In the genomic region with DNA sequence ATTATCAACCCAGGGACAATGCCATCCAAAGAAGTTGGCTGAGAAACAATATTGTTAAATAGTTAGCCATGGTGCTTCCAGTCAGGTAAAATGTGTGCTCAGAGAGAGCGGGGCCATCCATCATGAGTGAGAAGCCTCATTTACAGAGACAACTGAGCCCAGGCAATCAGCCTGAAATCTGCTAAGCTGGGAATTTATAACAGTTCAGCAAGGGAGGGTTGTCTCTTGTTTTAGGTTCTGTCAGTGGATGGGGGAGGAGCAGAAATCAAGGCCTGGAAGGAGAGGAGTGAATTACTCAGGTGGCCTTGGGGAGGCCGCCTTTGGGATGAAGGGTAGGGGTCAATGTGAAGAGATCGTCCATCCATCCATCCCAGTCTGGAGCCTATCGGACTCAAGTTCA, we compare ENCODE assay signal across 23 cellular contexts.
DNase-seq lines count a peak whose midpoint lies in the region; ATAC-seq, FAIRE-seq and TF ChIP-seq lines count a peak whose summit lies in the region.
"Had no signal": no experiment of that assay in that cellular context is flagged by ENCODE, and none has a peak within 500 bp of the region (broad histone marks: within the 10 kb centered on the region; RNA-seq: fewer than 3 reads in every experiment).

No MANE protein-coding gene starts in this region.

- peaks cover 2% of the 10 kb centered on the region for H3K9me3 ChIP-seq in astrocyte (ENCODE audit: insufficient read depth, low read depth, low read length)
- no peaks in the 10 kb centered on the region for H3K9me3 ChIP-seq in H1 (ENCODE audit: insufficient read depth in 2 of 2, low read depth in 1 of 2, low read length in 1 of 2)
- H3K9me3 ChIP-seq: BLaER1, Caco-2, HAP-1 had no signal

- H2BK15ac ChIP-seq in H1 (ENCODE audit: low read length): no peak overlapping the region

- 97% methylated on average over 4 of the region's 4 CpGs; no CpG with 5 or more reads in 1 of the 2 experiments for WGBS in H1 (ENCODE audit: extremely low coverage in 1 of 2, insufficient coverage in 1 of 2, insufficient read length in 1 of 2, insufficient replicate concordance in 2 of 2, low coverage in 1 of 2, low lambda C conversion rate in 2 of 2, missing lambda C conversion rate in 1 of 2), 2 experiments

- no peaks in the 10 kb centered on the region; the same call in 1 of the 2 replicates for H3K23me2 ChIP-seq in H1 (ENCODE audit: low read depth, low read length)

- no peak overlapping the region for H3K14ac ChIP-seq in H1 (ENCODE audit: insufficient read length)

- no peak overlapping the region for H4K91ac ChIP-seq in H1 (replicated peaks; ENCODE audit: insufficient read length, low read length)

- H3K27me3 ChIP-seq in GM23338 (ENCODE audit: insufficient read depth) (no peaks in the 10 kb centered on the region), astrocyte (ENCODE audit: insufficient read depth, low read length) (no peaks in the 10 kb centered on the region), H1 (replicated peaks in 1 of 4; ENCODE audit: control insufficient read depth in 3 of 4, extremely low read depth in 1 of 4, insufficient read depth in 3 of 4, low read length in 3 of 4) (no peaks in the 10 kb centered on the region)
- H3K27me3 ChIP-seq: BLaER1 had no signal

- H3K4ac ChIP-seq in H1 (replicated peaks; ENCODE audit: insufficient read length, low read depth, low read length): no peak overlapping the region

- peak overlapping the region; percentile 43; the same call in 1 of the 2 replicates for H2AFZ ChIP-seq in GM23338
- no peak overlapping the region for H2AFZ ChIP-seq in astrocyte (ENCODE audit: low read depth, low read length)
- H2AFZ ChIP-seq in H1 (ENCODE audit: low read length): 0 out of 2 replicates have a peak overlapping the region, but pooled peaks have one; percentile 57
- H2AFZ ChIP-seq: GM23248 had no signal

- H2BK120ac ChIP-seq in H1 (replicated peaks; ENCODE audit: low read depth, low read length): no peak overlapping the region

- H3K9ac ChIP-seq in astrocyte (ENCODE audit: low read length) (no peak overlapping the region), H1 (replicated peaks in 1 of 4; ENCODE audit: extremely low read depth in 1 of 4, low read depth in 3 of 4, low read length in 3 of 4) (no peak overlapping the region)
- H3K9ac ChIP-seq: BLaER1, GM23248 had no signal

- H3K27ac ChIP-seq in GM23338 (ENCODE audit: low read depth) (no peak overlapping the region), astrocyte (ENCODE audit: low read depth, low read length) (no peak overlapping the region), H1 (ENCODE audit: low read depth, low read length) (no peak overlapping the region)
- H3K27ac ChIP-seq: 22Rv1, BLaER1, C4-2B, GM23248 had no signal

- CTCF ChIA-PET in H1 (lab: Charles Lee; ENCODE audit: partially characterized antibody): no interaction called here

- POLR2A ChIA-PET in H1 (lab: Charles Lee; ENCODE audit: partially characterized antibody): no interaction called here

- no peaks in the 10 kb centered on the region for H3K4me1 Mint-ChIP-seq in GM23338
- no peaks in the 10 kb centered on the region for H3K4me1 Mint-ChIP-seq in astrocyte (ENCODE audit: low read depth, unreplicated experiment)
- H3K4me1 Mint-ChIP-seq: B cell; CD4-positive, CD25-positive, alpha-beta regulatory T cell had no signal

- H3K18ac ChIP-seq in H1 (ENCODE audit: extremely low read depth, low read length): no peak overlapping the region

- FAIRE-seq in astrocyte (lab: Jason Lieb, UNC) (no peak), H1 (lab: Jason Lieb, UNC) (no peak)
- FAIRE-seq: A204.1, GM12891, GM19239, H54 had no signal

- peaks cover 3% of the 10 kb centered on the region; the same call in 1 of the 2 replicates for H3K9me2 ChIP-seq in GM23338 (ENCODE audit: insufficient read depth)

- no peak for TF ChIP-seq RAD21 in H1 (IDR thresholded peaks at IDR 0.05 in 1 of 2, conservative IDR thresholded peaks at IDR 0.05 in 1 of 2; ENCODE audit: low read depth in 2 of 2, low read length in 2 of 2)

- H3K79me1 ChIP-seq in H1 (ENCODE audit: low read depth, low read length): no peaks in the 10 kb centered on the region

- ATAC-seq in GM23338 (no peak), HG02678 (IDR thresholded peaks at IDR 0.05; ENCODE audit: unreplicated experiment) (no peak), GM18867 (IDR thresholded peaks at IDR 0.05; ENCODE audit: unreplicated experiment) (no peak)
- ATAC-seq: CD8-positive, alpha-beta T cell had no signal

- no peak overlapping the region for H2AK5ac ChIP-seq in H1 (ENCODE audit: low read depth, low read length)

- H3K27me3 Mint-ChIP-seq in GM23338 (ENCODE audit: insufficient read depth, low read depth, poor library complexity) (peaks cover 1% of the 10 kb centered on the region), astrocyte (ENCODE audit: low read depth, unreplicated experiment) (peaks cover 19% of the 10 kb centered on the region)
- H3K27me3 Mint-ChIP-seq: CD4-positive, CD25-positive, alpha-beta regulatory T cell had no signal

- no peak overlapping the region for H4K5ac ChIP-seq in H1 (ENCODE audit: insufficient read length, low read depth, low read length)

- H3K23ac ChIP-seq in H1 (ENCODE audit: insufficient read length): no peak overlapping the region

- H3K79me2 ChIP-seq in GM23338 (replicated peaks; ENCODE audit: insufficient read depth): no peaks in the 10 kb centered on the region
- H3K79me2 ChIP-seq in astrocyte (ENCODE audit: insufficient read depth, low read length): no peaks in the 10 kb centered on the region
- H3K79me2 ChIP-seq in H1 (ENCODE audit: control insufficient read depth in 1 of 2, insufficient read depth in 2 of 2, low read length in 2 of 2): no peaks in the 10 kb centered on the region

- no peak overlapping the region for H3K4me3 ChIP-seq in GM23338
- no peak overlapping the region for H3K4me3 ChIP-seq in astrocyte (ENCODE audit: insufficient read depth, low read depth, low read length)
- H3K4me3 ChIP-seq in H1 (ENCODE audit: extremely low read depth in 1 of 4, insufficient read depth in 2 of 4, low read depth in 3 of 4, low read length in 4 of 4): no peak overlapping the region
- H3K4me3 ChIP-seq: BLaER1, GM23248, HAP-1 had no signal

- no peak overlapping the region for H3K56ac ChIP-seq in H1 (replicated peaks; ENCODE audit: insufficient read length, low read depth, low read length)

- TF ChIP-seq CTCF in GM23338 (conservative IDR thresholded peaks at IDR 0.05; ENCODE audit: low read depth in 2 of 2) (no peak), astrocyte (IDR thresholded peaks at IDR 0.05; ENCODE audit: insufficient read depth, low read depth, low read length) (no peak), H1 (IDR thresholded peaks at IDR 0.05; ENCODE audit: control extremely low read depth in 1 of 3, insufficient read depth in 1 of 3, low read depth in 1 of 3, low read length in 3 of 3) (no peak)

- no peak for TF ChIP-seq EP300 in H1 (IDR thresholded peaks at IDR 0.05; ENCODE audit: borderline replicate concordance in 1 of 2, low read depth in 2 of 2, low read length in 2 of 2)

- H2BK5ac ChIP-seq in H1 (ENCODE audit: low read depth, low read length): no peak overlapping the region

- no peak overlapping the region for H2BK20ac ChIP-seq in H1 (ENCODE audit: low read length)

- no peaks in the 10 kb centered on the region for H3K4me1 ChIP-seq in GM23338 (ENCODE audit: insufficient read depth)
- no peaks in the 10 kb centered on the region for H3K4me1 ChIP-seq in astrocyte (ENCODE audit: insufficient read depth, low read length)
- no peaks in the 10 kb centered on the region for H3K4me1 ChIP-seq in H1 (replicated peaks in 1 of 4; ENCODE audit: control insufficient read depth in 3 of 4, insufficient read depth in 4 of 4, low read length in 3 of 4)
- H3K4me1 ChIP-seq: BLaER1, Caco-2, HAP-1 had no signal

- H3K4me2 ChIP-seq in GM23338 (no peak overlapping the region), astrocyte (ENCODE audit: low read length) (no peak overlapping the region), H1 (ENCODE audit: insufficient read depth in 1 of 2, low read depth in 2 of 2, low read length in 2 of 2) (no peak overlapping the region)
- H3K4me2 ChIP-seq: BLaER1 had no signal

- H4K20me1 ChIP-seq in GM23338 (replicated peaks; ENCODE audit: insufficient read depth) (no peaks in the 10 kb centered on the region), astrocyte (ENCODE audit: insufficient read depth, low read length) (no peaks in the 10 kb centered on the region), H1 (replicated peaks in 1 of 2; ENCODE audit: control insufficient read depth in 1 of 2, insufficient read depth in 2 of 2, low read length in 2 of 2) (no peaks in the 10 kb centered on the region)
- H4K20me1 ChIP-seq: BLaER1 had no signal

- H3K27ac Mint-ChIP-seq in GM23338 (no peak overlapping the region), astrocyte (ENCODE audit: unreplicated experiment) (peak overlapping the region; percentile 27)
- H3K27ac Mint-ChIP-seq: B cell; CD4-positive, CD25-positive, alpha-beta regulatory T cell; CD8-positive, alpha-beta T cell; HFFc6 had no signal

- H3K4me3 Mint-ChIP-seq in GM23338 (no peak overlapping the region), astrocyte (ENCODE audit: unreplicated experiment) (no peak overlapping the region)
- H3K4me3 Mint-ChIP-seq: B cell; CD4-positive, CD25-positive, alpha-beta regulatory T cell; CD8-positive, alpha-beta T cell; HFFc6 had no signal

- H3K36me3 ChIP-seq in GM23338 (ENCODE audit: insufficient read depth) (no peaks in the 10 kb centered on the region), astrocyte (ENCODE audit: insufficient read depth, low read length) (no peaks in the 10 kb centered on the region), H1 (ENCODE audit: control insufficient read depth in 2 of 4, insufficient read depth in 4 of 4, low read length in 3 of 4) (no peaks in the 10 kb centered on the region)
- H3K36me3 ChIP-seq: BLaER1, HAP-1 had no signal

- DNase-seq in GM23338 (ENCODE audit: low spot score): no peak
- no peak for DNase-seq in astrocyte (ENCODE audit: low read depth)
- DNase-seq in H1 (ENCODE audit: low read depth in 1 of 2, low spot score in 2 of 2): no peak
- no peak for DNase-seq in stimulated activated CD4-positive, alpha-beta T cell treated with anti-CD3 and anti-CD28 coated beads, Interleukin-4, amount 100 ng/mL, for 4 hours
- DNase-seq: Caco-2; CD4-positive, CD25-positive, alpha-beta regulatory T cell; CD8-positive, alpha-beta T cell; DMS153; DMS79; GF-D8; GM23248; HFFc6 had no signal

- no peaks in the 10 kb centered on the region for H3F3A ChIP-seq in GM23338 (replicated peaks; ENCODE audit: low read depth)

- no peaks in the 10 kb centered on the region for H3K36me3 Mint-ChIP-seq in GM23338 (ENCODE audit: low read depth)
- H3K36me3 Mint-ChIP-seq in astrocyte (ENCODE audit: low read depth, unreplicated experiment): no peaks in the 10 kb centered on the region
- H3K36me3 Mint-ChIP-seq: CD4-positive, CD25-positive, alpha-beta regulatory T cell; CD8-positive, alpha-beta T cell had no signal

- no peak for TF ChIP-seq POLR2A in H1 (IDR thresholded peaks at IDR 0.05; ENCODE audit: control extremely low read depth in 1 of 2, low read depth in 2 of 2, low read length in 2 of 2)

- no peak overlapping the region for H4K8ac ChIP-seq in H1 (ENCODE audit: extremely low read depth, insufficient read depth, low read length)

- no peak overlapping the region for H2BK12ac ChIP-seq in H1 (ENCODE audit: low read depth, low read length)

- H3K9me3 Mint-ChIP-seq in GM23338 (no peaks in the 10 kb centered on the region), astrocyte (ENCODE audit: unreplicated experiment) (peaks cover 6% of the 10 kb centered on the region)
- H3K9me3 Mint-ChIP-seq: CD8-positive, alpha-beta T cell; HFFc6 had no signal

TF ChIP-seq in H1, 55 proteins besides CTCF, POLR2A, EP300 and RAD21 (continues in another document):
- TF ChIP-seq SUZ12 (IDR thresholded peaks at IDR 0.05; ENCODE audit: low read length): no peak
